Comparison of ENCODE assay signal across 31 cellular contexts in genomic region chr1:230403442-230403841, GRCh38. TPM values are rescaled to one million over a fixed set of nuclear protein-coding genes. Genes with fewer than 3 reads are reported as not detected.
"Had no signal": no experiment of that assay in that cellular context is flagged by ENCODE, and none has a peak within 500 bp of the region (broad histone marks: within the 10 kb centered on the region; RNA-seq: fewer than 3 reads in every experiment).

No MANE protein-coding gene starts in this region.

- H3K27ac ChIP-seq: adrenal gland, ascending aorta, brain microvascular endothelial cell, esophagus squamous epithelium, gastrocnemius medialis, neutrophil, ovary, prostate gland, right atrium auricular region, thyroid gland, upper lobe of right lung had no signal

- H3K4me3 ChIP-seq: adrenal gland, ascending aorta, esophagus squamous epithelium, gastrocnemius medialis, ovary, prostate gland, right atrium auricular region, thyroid gland, upper lobe of right lung had no signal

- H3K27me3 ChIP-seq: adrenal gland, ascending aorta, brain microvascular endothelial cell, gastrocnemius medialis, neutrophil, ovary, right atrium auricular region, thyroid gland, upper lobe of right lung had no signal

- H3K4me1 Mint-ChIP-seq: activated CD4-positive, alpha-beta T cell treated with anti-CD3 and anti-CD28 coated beads for 36 hours; memory B cell had no signal

- ATAC-seq: activated CD4-positive, alpha-beta T cell treated with anti-CD3 and anti-CD28 coated beads for 36 hours; activated T-cell treated with anti-CD3 and anti-CD28 coated beads, Interleukin-2, amount 50 U/mL, for 4 hours; gastrocnemius medialis; left colon; natural killer cell treated with Interleukin-12 subunit alpha and Interleukin-12 subunit beta and Interleukin-15 and Interleukin-18, amount 100 ng/mL, for 72 hours; upper lobe of right lung had no signal

- H3K36me3 ChIP-seq: adrenal gland, ascending aorta, brain microvascular endothelial cell, esophagus squamous epithelium, gastrocnemius medialis, neutrophil, ovary, prostate gland, right atrium auricular region, thyroid gland, upper lobe of right lung had no signal

- DNase-seq: activated CD4-positive, alpha-beta T cell treated with anti-CD3 and anti-CD28 coated beads for 36 hours; activated CD4-positive, alpha-beta T cell treated with anti-CD3 and anti-CD28 coated beads, Interleukin-2, amount 50 U/mL, for 4 hours; activated CD8-positive, alpha-beta memory T cell treated with anti-CD3 and anti-CD28 coated beads for 24 hours; activated CD8-positive, alpha-beta memory T cell treated with anti-CD3 and anti-CD28 coated beads, Interleukin-2, amount 50 U/mL, for 48 hours; activated naive CD4-positive, alpha-beta T cell; activated T-cell treated with anti-CD3 and anti-CD28 coated beads, Interleukin-2, amount 50 U/mL, for 4 hours; adrenal gland; brain microvascular endothelial cell; caudate nucleus; esophagus squamous epithelium; gastrocnemius medialis; hippocampal formation; islet precursor cell; left colon; ovary; stimulated activated CD4-positive, alpha-beta T cell treated with anti-CD3 and anti-CD28 coated beads, Interleukin-12 subunit alpha, Interleukin-12 subunit beta, amount 100 ng/mL, for 4 hours; substantia nigra; thyroid gland; upper lobe of right lung had no signal

- H3K4me3 Mint-ChIP-seq: activated CD4-positive, alpha-beta T cell treated with anti-CD3 and anti-CD28 coated beads for 36 hours; activated naive CD8-positive, alpha-beta T cell; activated T-cell treated with anti-CD3 and anti-CD28 coated beads, Interleukin-2, amount 50 U/mL, for 4 hours; memory B cell; natural killer cell treated with Interleukin-12 subunit alpha and Interleukin-12 subunit beta and Interleukin-15 and Interleukin-18, amount 100 ng/mL, for 72 hours; stimulated activated naive CD8-positive, alpha-beta T cell treated with anti-CD3 and anti-CD28 coated beads, Interleukin-15, Interleukin-2, amounts not matched to agents 100 ng/mL and 50 ng/mL, for 24 hours had no signal

- H3K36me3 Mint-ChIP-seq: activated naive CD8-positive, alpha-beta T cell; memory B cell; natural killer cell treated with Interleukin-12 subunit alpha and Interleukin-12 subunit beta and Interleukin-15 and Interleukin-18, amount 100 ng/mL, for 72 hours had no signal

- H3K27ac Mint-ChIP-seq: activated CD4-positive, alpha-beta T cell treated with anti-CD3 and anti-CD28 coated beads for 36 hours; activated naive CD8-positive, alpha-beta T cell; activated T-helper 2 cell treated with anti-CD3 and anti-CD28 coated beads, Interferon-gamma antibody, Interleukin-2, Interleukin-4, amounts not matched to agents 10 μg/mL and 5 μg/mL and 100 μg/mL, durations not matched to agents 14 hours and 24 hours and 36 hours; memory B cell; natural killer cell treated with Interleukin-12 subunit alpha and Interleukin-12 subunit beta and Interleukin-15 and Interleukin-18, amount 100 ng/mL, for 72 hours; stimulated activated naive CD8-positive, alpha-beta T cell treated with anti-CD3 and anti-CD28 coated beads, Interleukin-15, Interleukin-2, amounts not matched to agents 100 ng/mL and 50 ng/mL, for 24 hours had no signal

- FAIRE-seq: colon, TTC549 had no signal

- H3K4me1 ChIP-seq: adrenal gland, ascending aorta, esophagus squamous epithelium, gastrocnemius medialis, prostate gland, thyroid gland, upper lobe of right lung had no signal

- H3K9me3 Mint-ChIP-seq: activated T-cell treated with anti-CD3 and anti-CD28 coated beads, Interleukin-2, amount 50 U/mL, for 4 hours; activated T-helper 2 cell treated with anti-CD3 and anti-CD28 coated beads, Interferon-gamma antibody, Interleukin-2, Interleukin-4, amounts not matched to agents 10 μg/mL and 5 μg/mL and 100 μg/mL, durations not matched to agents 14 hours and 24 hours and 36 hours; memory B cell; natural killer cell treated with Interleukin-12 subunit alpha and Interleukin-12 subunit beta and Interleukin-15 and Interleukin-18, amount 100 ng/mL, for 72 hours; stimulated activated naive CD8-positive, alpha-beta T cell treated with anti-CD3 and anti-CD28 coated beads, Interleukin-15, Interleukin-2, amounts not matched to agents 100 ng/mL and 50 ng/mL, for 24 hours had no signal

- H3K9me3 ChIP-seq: adrenal gland, ascending aorta, esophagus squamous epithelium, gastrocnemius medialis, neutrophil, ovary, prostate gland, right atrium auricular region, thyroid gland, upper lobe of right lung had no signal

RNA-seq across cellular contexts. Expression of gene PGBD5, which starts 22.7 kb away (rescaled TPM):
- total RNA-seq: activated T-helper 2 cell treated with anti-CD3 and anti-CD28 coated beads, Interferon-gamma antibody, Interleukin-2, Interleukin-4, amounts not matched to agents 10 μg/mL and 5 μg/mL and 100 μg/mL, durations not matched to agents 14 hours and 24 hours and 36 hours; ascending aorta; T-helper 2 cell treated with Interferon-gamma antibody and Interleukin-4, amounts not matched to agents 100 ng/mL and 5 ng/mL, for 36 hours had no signal
